8 cellular contexts compared by ENCODE assay signal in the genomic region with DNA sequence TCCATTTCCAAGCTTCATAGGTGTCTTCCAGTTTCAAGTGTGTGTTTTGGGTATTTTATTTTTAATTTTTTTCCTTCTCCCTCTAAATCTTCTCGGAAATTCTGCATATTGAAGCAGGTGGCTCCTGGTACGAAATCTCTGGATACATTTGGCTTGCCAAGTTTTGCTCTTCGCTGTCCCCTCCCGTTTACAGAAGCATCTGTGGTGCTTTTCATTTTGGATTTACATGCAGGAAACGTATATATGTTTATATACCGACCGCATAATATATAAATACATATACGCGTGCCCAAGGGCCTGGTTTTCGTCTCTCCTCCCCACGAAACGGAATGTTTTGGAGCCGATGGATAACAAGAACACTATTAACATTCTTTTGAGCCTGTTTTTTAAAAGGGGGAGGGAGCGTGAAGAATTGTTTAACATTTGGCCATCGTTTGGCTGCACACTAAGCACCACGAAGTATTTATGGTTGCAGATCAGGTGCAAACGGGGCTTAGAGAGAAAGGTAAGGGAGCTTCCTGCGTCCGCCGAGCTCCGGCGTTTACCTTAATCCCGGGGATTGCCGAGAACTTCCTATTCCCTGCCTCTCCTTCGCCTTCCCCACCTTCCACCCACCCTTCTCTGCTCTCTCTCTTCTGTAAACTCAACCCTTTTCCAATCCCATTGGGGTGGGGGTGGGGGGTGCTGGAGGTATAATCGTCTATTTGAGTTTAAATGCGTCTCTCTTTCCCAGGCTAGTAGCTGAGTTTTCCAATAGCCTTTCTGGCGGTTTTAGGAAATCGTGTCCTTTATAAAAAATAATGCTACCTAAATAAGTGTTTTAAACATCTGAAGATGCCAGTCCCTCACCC. TPM values are rescaled to one million over a fixed set of nuclear protein-coding genes. Genes with fewer than 3 reads are reported as not detected.
DNase-seq lines count a peak whose midpoint lies in the region; TF ChIP-seq lines count a peak whose summit lies in the region.

No MANE protein-coding gene starts in this region.

- H3K4me3 ChIP-seq in AG04449 (ENCODE audit: low read depth, low read length) (peak overlapping the region; percentile 79), GM23248 (peak overlapping the region; percentile 81), ovary (peak overlapping the region; percentile 65)

- POLR2A ChIA-PET in AG04449 (lab: Yijun Ruan, JAX): no interaction called here

- no peaks in the 10 kb centered on the region for H3K27me3 ChIP-seq in GM23248 (replicated peaks; ENCODE audit: insufficient read depth)
- H3K27me3 ChIP-seq in ovary: no peaks in the 10 kb centered on the region

- peak overlapping the region; percentile 93 for H3K4me2 ChIP-seq in GM23248 (ENCODE audit: unreplicated experiment)

- peak overlapping the region; percentile 93 for H2AFZ ChIP-seq in GM23248

- no peak for TF ChIP-seq POLR2A in ovary (IDR thresholded peaks at IDR 0.05)

- WGBS in GM23248 (ENCODE audit: low coverage in 1 of 2, low lambda C conversion rate in 2 of 2, missing lambda C conversion rate in 2 of 2), 2 experiments: 1 to 2% methylated on average over 29 of the region's 29 CpGs
- 0 to 1% (median 0%) methylated on average over 29 of the region's 29 CpGs for WGBS in ovary, 3 donors

- peaks cover 46% of the 10 kb centered on the region for H3F3A ChIP-seq in GM23248 (ENCODE audit: insufficient read depth)

- TF ChIP-seq EP300 in ovary (IDR thresholded peaks at IDR 0.05): no peak

- in situ Hi-C loops in GM23248 (cut with MboI): no loop called here

- H3K9me2 ChIP-seq in GM23248 (ENCODE audit: insufficient read depth): no peaks in the 10 kb centered on the region

- DNase-seq in AG04449 (ENCODE audit: low read depth, low spot score): no peak
- DNase-seq in GM23248: peak; percentile 36
- DNase-seq in SK-N-DZ (ENCODE audit: low spot score): peak; percentile 37
- peak; percentile 25 for DNase-seq in fibroblast of peridontal ligament (ENCODE audit: extremely low read depth)
- peak in 1 of 5 donors; percentile 18 for DNase-seq in ovary
- DNase-seq in GF-D8 (lab: John Stamatoyannopoulos, UW): no peak
- DNase-seq in occipital lobe (lab: John Stamatoyannopoulos, UW): no peak
- no peak for DNase-seq in NOMO-1 treated with dmso at 0.1 percent for 144 hours (lab: John Stamatoyannopoulos, UW; ENCODE audit: unreplicated experiment)

- H4K20me1 ChIP-seq in GM23248 (ENCODE audit: insufficient read depth): no peaks in the 10 kb centered on the region

- no peaks in the 10 kb centered on the region for H3K9me3 ChIP-seq in GM23248 (ENCODE audit: low read depth)
- H3K9me3 ChIP-seq in ovary: no peaks in the 10 kb centered on the region

- TF ChIP-seq CTCF in AG04449 (IDR thresholded peaks at IDR 0.05; ENCODE audit: insufficient read depth, low read length, missing control alignments): no peak
- TF ChIP-seq CTCF in ovary (IDR thresholded peaks at IDR 0.05): no peak

- intact Hi-C loops in ovary (cut with DNase I): loop anchor here in 1 of 4 donors (10.0 kb wide), 1 partner anchor 1048 kb away; no protein-coding TSS in a partner anchor

- H3K4me1 ChIP-seq in GM23248 (ENCODE audit: insufficient read depth) (peaks cover 25% of the 10 kb centered on the region), ovary (ENCODE audit: insufficient read depth) (no peaks in the 10 kb centered on the region)

- CTCF ChIA-PET in AG04449 (lab: Yijun Ruan, JAX): interaction anchor here (2.0 kb wide), 1 partner anchor 25 kb away, joined by 8 read pairs; no protein-coding TSS in a partner anchor

- H3K9ac ChIP-seq in GM23248: peak overlapping the region; percentile 88

- H3K36me3 ChIP-seq in GM23248 (ENCODE audit: low read depth) (no peaks in the 10 kb centered on the region), ovary (no peaks in the 10 kb centered on the region)

- H3K27ac ChIP-seq in GM23248 (peak overlapping the region; percentile 67), ovary (peak overlapping the region in 1 of 2 donors; percentile 88)

- no peaks in the 10 kb centered on the region; the same call in 1 of the 2 replicates for H3K79me2 ChIP-seq in GM23248 (ENCODE audit: insufficient read depth)

RNA-seq across cellular contexts. Expression of gene NLGN1, which starts 1.1 kb away (rescaled TPM):
- total RNA-seq in GM23248 (2014; rRNA removed; shearing (Covaris generic)): 20.1 and 23.8 TPM in 2 replicates
- polyA plus RNA-seq in GM23248 (2016; fragmentation: Nextera tagmentation; extraction: Ambion mirVana): 14.3 and 15.2 TPM in 2 replicates
- polyA plus RNA-seq in SK-N-DZ (2014; cell fraction: cytosol; rRNA removed): 4.5 and 7.4 TPM in 2 replicates
- 2.4 TPM in 2 replicates for polyA plus RNA-seq in SK-N-DZ (2014; cell fraction: nucleus; rRNA removed)
- total RNA-seq in ovary: 1 to 10 TPM; 1.4 to 7.7 (median 6.2) TPM
- 1 to 10 TPM; 1.2 to 2.1 TPM for polyA plus RNA-seq in ovary
- 126 TPM for total RNA-seq in occipital lobe

Comparison
In these comparisons a context has a peak if more than half of its experiments do, and no peak if none do; other contexts are left out.
1. DNase-seq: peak in GM23248 (single experiment), SK-N-DZ (single experiment) and fibroblast of peridontal ligament (single experiment); none in AG04449 (single experiment), GF-D8 (single experiment), occipital lobe (single experiment) and NOMO-1 treated with dmso at 0.1 percent for 144 hours (single experiment).
2. Peak in every context shown above with its lines, with median percentiles within 50 percentile points of each other: H3K4me3 ChIP-seq.